In genomic region chr5:68428232-68428811, GRCh38 we compare ENCODE assay signal across 16 cellular contexts.
"Had no signal": no experiment of that assay in that cellular context is flagged by ENCODE, and none has a peak within 500 bp of the region (broad histone marks: within the 10 kb centered on the region; RNA-seq: fewer than 3 reads in every experiment).

No MANE protein-coding gene starts in this region.

- H3K9me3 Mint-ChIP-seq: memory B cell; stimulated activated effector memory CD8-positive, alpha-beta T cell treated with anti-CD3 and anti-CD28 coated beads, Interleukin-12 subunit alpha, Interleukin-12 subunit beta, amount 100 ng/mL, for 72 hours had no signal

- H3K27me3 ChIP-seq: esophagus squamous epithelium, foreskin keratinocyte, heart left ventricle, left lung, tibial nerve had no signal

- DNase-seq: activated CD4-positive, alpha-beta T cell treated with anti-CD3 and anti-CD28 coated beads, Interleukin-2, amount 50 U/mL, for 4 hours; activated CD4-positive, CD25-positive, alpha-beta regulatory T cell treated with anti-CD3 and anti-CD28 coated beads, Interleukin-2, amount 50 U/mL, for 72 hours; activated CD8-positive, alpha-beta memory T cell treated with anti-CD3 and anti-CD28 coated beads, Interleukin-2, amount 10 ng/mL, durations not matched to agents 7 days and 5 days; activated effector memory CD4-positive, alpha-beta T cell treated with anti-CD3 and anti-CD28 coated beads, Interleukin-2, amount 50 U/mL, for 16 hours; activated T-cell treated with anti-CD3 and anti-CD28 coated beads, Interleukin-2, amount 50 U/mL, for 24 hours; esophagus squamous epithelium; foreskin keratinocyte; heart left ventricle; islet precursor cell; left lung; small intestine; T-helper 2 cell had no signal

- H3K27me3 Mint-ChIP-seq: activated naive CD8-positive, alpha-beta T cell; activated T-cell treated with anti-CD3 and anti-CD28 coated beads, Interleukin-2, amount 50 U/mL, for 24 hours; memory B cell had no signal

- H3K27ac Mint-ChIP-seq: activated CD8-positive, alpha-beta memory T cell treated with anti-CD3 and anti-CD28 coated beads, Interleukin-2, amount 10 ng/mL, durations not matched to agents 7 days and 5 days; activated naive CD8-positive, alpha-beta T cell; activated T-cell treated with anti-CD3 and anti-CD28 coated beads, Interleukin-2, amount 50 U/mL, for 24 hours; memory B cell; stimulated activated effector memory CD8-positive, alpha-beta T cell treated with anti-CD3 and anti-CD28 coated beads, Interleukin-12 subunit alpha, Interleukin-12 subunit beta, amount 100 ng/mL, for 72 hours had no signal

- H3K36me3 Mint-ChIP-seq: activated naive CD8-positive, alpha-beta T cell; memory B cell; stimulated activated effector memory CD8-positive, alpha-beta T cell treated with anti-CD3 and anti-CD28 coated beads, Interleukin-12 subunit alpha, Interleukin-12 subunit beta, amount 100 ng/mL, for 72 hours had no signal

- H3K36me3 ChIP-seq: esophagus squamous epithelium, heart left ventricle, left lung, tibial nerve had no signal

- H3K27ac ChIP-seq: esophagus squamous epithelium, foreskin keratinocyte, heart left ventricle, left lung, tibial nerve had no signal

- ATAC-seq: activated CD8-positive, alpha-beta memory T cell treated with anti-CD3 and anti-CD28 coated beads, Interleukin-2, amount 10 ng/mL, durations not matched to agents 7 days and 5 days; foreskin keratinocyte; heart left ventricle; left lung; stimulated activated effector memory CD8-positive, alpha-beta T cell treated with anti-CD3 and anti-CD28 coated beads, Interleukin-12 subunit alpha, Interleukin-12 subunit beta, amount 100 ng/mL, for 72 hours had no signal

- H3K9me3 ChIP-seq: esophagus squamous epithelium, heart left ventricle, left lung, tibial nerve had no signal

- H3K4me3 Mint-ChIP-seq: activated CD8-positive, alpha-beta memory T cell treated with anti-CD3 and anti-CD28 coated beads, Interleukin-2, amount 10 ng/mL, durations not matched to agents 7 days and 5 days; activated naive CD8-positive, alpha-beta T cell; activated T-cell treated with anti-CD3 and anti-CD28 coated beads, Interleukin-2, amount 50 U/mL, for 24 hours; memory B cell; stimulated activated effector memory CD8-positive, alpha-beta T cell treated with anti-CD3 and anti-CD28 coated beads, Interleukin-12 subunit alpha, Interleukin-12 subunit beta, amount 100 ng/mL, for 72 hours had no signal

- H3K4me3 ChIP-seq: esophagus squamous epithelium, heart left ventricle, left lung, tibial nerve had no signal
